ENCODE assay signal across 8 cellular contexts in genomic region chr15:48330045-48330840, GRCh38. TPM values are rescaled to one million over a fixed set of nuclear protein-coding genes. Genes with fewer than 3 reads are reported as not detected.
DNase-seq lines count a peak whose midpoint lies in the region; ATAC-seq and TF ChIP-seq lines count a peak whose summit lies in the region.

No MANE protein-coding gene starts in this region.

- POLR2A ChIA-PET in CD8-positive, alpha-beta T cell (lab: Charles Lee), result no interaction called here
- POLR2A ChIA-PET in naive thymus-derived CD8-positive, alpha-beta T cell (lab: Charles Lee), result no interaction called here

- no peak for TF ChIP-seq CTCF in CD8-positive, alpha-beta T cell (IDR thresholded peaks at IDR 0.05)

- H3K4me1 ChIP-seq in CD8-positive, alpha-beta T cell (ENCODE audit: insufficient read depth, low read length), result peaks cover 11% of the 10 kb centered on the region

- H3K4me3 ChIP-seq in CD8-positive, alpha-beta T cell (ENCODE audit: low read depth, low read length), result peak overlapping the region; percentile 74

- no peaks in the 10 kb centered on the region for H3K36me3 ChIP-seq in CD8-positive, alpha-beta T cell (ENCODE audit: insufficient read depth, low read length)

- CTCF ChIA-PET in CD8-positive, alpha-beta T cell (lab: Charles Lee), result interaction anchor here (0.6 kb wide), 1 partner anchor 16 kb away, joined by 3 read pairs; no protein-coding TSS in a partner anchor

- H3K4me1 Mint-ChIP-seq in CD8-positive, alpha-beta T cell (ENCODE audit: low read depth), result peaks cover 22% of the 10 kb centered on the region
- peaks cover 11 to 26% (median 20%) of the 10 kb centered on the region in 4 donors for H3K4me1 Mint-ChIP-seq in naive thymus-derived CD8-positive, alpha-beta T cell

- H3K36me3 Mint-ChIP-seq in CD8-positive, alpha-beta T cell, result peaks cover 17% of the 10 kb centered on the region
- H3K36me3 Mint-ChIP-seq in naive thymus-derived CD8-positive, alpha-beta T cell, result peaks cover 0 to 9% (median 2%) of the 10 kb centered on the region in 3 donors

- intact Hi-C loops in CD8-positive, alpha-beta T cell (cut with DNase I, micrococcal nuclease), result loop anchor here (1.0 to 5.0 kb wide), 6 partner anchors 152 to 1292 kb away; partner anchors contain the start of genes DTWD1 (in 2 of the 2), FAM227B (in 2 of the 2), CEP152 (in 1 of the 2) and EID1 (in 1 of the 2)

- peak overlapping the region; percentile 99 for H3K27ac Mint-ChIP-seq in CD8-positive, alpha-beta T cell
- peak overlapping the region; percentile 94 to 100 (median 99) for H3K27ac Mint-ChIP-seq in naive thymus-derived CD8-positive, alpha-beta T cell

- no peaks in the 10 kb centered on the region for H3K9me3 Mint-ChIP-seq in CD8-positive, alpha-beta T cell
- no peaks in the 10 kb centered on the region for H3K9me3 Mint-ChIP-seq in naive thymus-derived CD8-positive, alpha-beta T cell

- ATAC-seq in CD8-positive, alpha-beta T cell, result no peak
- ATAC-seq in naive thymus-derived CD8-positive, alpha-beta T cell, result no peak
- ATAC-seq in GM21723 (IDR thresholded peaks at IDR 0.05; ENCODE audit: unreplicated experiment) (no peak), HG02870 (IDR thresholded peaks at IDR 0.05; ENCODE audit: unreplicated experiment) (no peak)

- peak overlapping the region; percentile 99 for H3K4me3 Mint-ChIP-seq in CD8-positive, alpha-beta T cell
- peak overlapping the region; percentile 94 to 100 (median 99) for H3K4me3 Mint-ChIP-seq in naive thymus-derived CD8-positive, alpha-beta T cell

- no peak for DNase-seq in CD8-positive, alpha-beta T cell
- DNase-seq in NCI-H69 (lab: John Stamatoyannopoulos, UW) (peak; percentile 17), dermis blood vessel endothelial cell (peak; percentile 17), DMS79 (lab: John Stamatoyannopoulos, UW) (no peak)
- DNase-seq in naive thymus-derived CD8-positive, alpha-beta T cell, result no peak
- no peak for DNase-seq in stimulated activated CD4-positive, alpha-beta T cell treated with anti-CD3 and anti-CD28 coated beads, Interleukin-1b, Interleukin-23, amount 100 ng/mL, for 48 hours

- H3K27me3 ChIP-seq in CD8-positive, alpha-beta T cell (ENCODE audit: insufficient read depth, low read length), result no peaks in the 10 kb centered on the region

- H3K9me3 ChIP-seq in CD8-positive, alpha-beta T cell (ENCODE audit: low read length), result no peaks in the 10 kb centered on the region

- no peaks in the 10 kb centered on the region for H3K27me3 Mint-ChIP-seq in CD8-positive, alpha-beta T cell (ENCODE audit: low read depth)
- H3K27me3 Mint-ChIP-seq in naive thymus-derived CD8-positive, alpha-beta T cell, result no peaks in the 10 kb centered on the region

- H3K27ac ChIP-seq in CD8-positive, alpha-beta T cell (ENCODE audit: low read depth, low read length), result peak overlapping the region; percentile 90

RNA-seq across cellular contexts. Expression of gene DUT, which starts 1.0 kb away (rescaled TPM):
- total RNA-seq in CD8-positive, alpha-beta T cell, result 10 to 100 TPM; 40.6 to 47.3 TPM
- 49.8 and 58.4 TPM in 2 replicates for total RNA-seq in dermis blood vessel endothelial cell
- 100 to 1,000 TPM; 113 to 119 TPM for total RNA-seq in naive thymus-derived CD8-positive, alpha-beta T cell
- polyA plus RNA-seq in naive thymus-derived CD8-positive, alpha-beta T cell, result 100 to 1,000 TPM; 108 to 141 (median 112) TPM

Comparison
In these comparisons a context has a peak if more than half of its experiments do, and no peak if none do; other contexts are left out.
1. DNase-seq: peak in NCI-H69 (single experiment) and dermis blood vessel endothelial cell (single experiment); none in CD8-positive, alpha-beta T cell (0 of 7), naive thymus-derived CD8-positive, alpha-beta T cell (0 of 10), DMS79 (single experiment) and stimulated activated CD4-positive, alpha-beta T cell treated with anti-CD3 and anti-CD28 coated beads, Interleukin-1b, Interleukin-23, amount 100 ng/mL, for 48 hours (single experiment).